Comparison of ENCODE assay signal across 39 cellular contexts in the genomic region with DNA sequence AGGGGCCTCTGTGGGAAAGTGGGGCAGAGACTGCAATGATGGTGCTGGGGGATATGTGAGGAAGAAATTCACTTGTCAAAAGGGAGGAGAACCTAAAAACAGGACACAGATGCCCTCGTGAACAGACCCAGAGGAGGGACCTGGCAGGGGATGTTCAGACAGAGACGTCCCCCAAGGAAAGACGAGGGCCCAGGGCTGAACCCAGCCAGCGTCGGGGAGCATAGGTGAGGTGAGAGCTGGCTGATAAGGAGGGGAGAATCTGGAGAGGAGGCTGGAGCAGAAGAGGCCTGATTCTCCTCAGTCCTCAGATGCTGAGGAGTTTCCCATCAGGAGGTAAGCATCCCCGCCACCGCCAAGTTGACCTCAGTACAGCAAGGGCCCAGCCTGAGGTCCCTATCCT. TPM values are rescaled to one million over a fixed set of nuclear protein-coding genes. Genes with fewer than 3 reads are reported as not detected.
"Had no signal": no experiment of that assay in that cellular context is flagged by ENCODE, and none has a peak within 500 bp of the region (broad histone marks: within the 10 kb centered on the region; RNA-seq: fewer than 3 reads in every experiment).

No MANE protein-coding gene starts in this region.

- H3K9ac ChIP-seq: KMS-11, SK-N-SH had no signal

- H3K4me3 Mint-ChIP-seq: activated CD4-positive, alpha-beta T cell treated with anti-CD3 and anti-CD28 coated beads for 36 hours; activated CD4-positive, alpha-beta T cell treated with anti-CD3 and anti-CD28 coated beads, Interleukin-2, amount 10 ng/mL, durations not matched to agents 7 days and 5 days; activated CD8-positive, alpha-beta T cell treated with anti-CD3 and anti-CD28 coated beads, Interleukin-2, amount 10 ng/mL, durations not matched to agents 7 days and 5 days; activated naive CD4-positive, alpha-beta T cell treated with anti-CD3 and anti-CD28 coated beads, Interleukin-2, amount 10 ng/mL, durations not matched to agents 7 days and 5 days; activated naive CD8-positive, alpha-beta T cell; activated naive CD8-positive, alpha-beta T cell treated with anti-CD3 and anti-CD28 coated beads, Interleukin-2, amount 50 U/mL, for 24 hours; activated T-cell treated with anti-CD3 and anti-CD28 coated beads, Interleukin-2, amount 50 U/mL, for 4 hours; activated T-helper 1 cell treated with anti-CD3 and anti-CD28 coated beads, Interleukin-12 subunit alpha, Interleukin-12 subunit beta, Interleukin-2, Interleukin-4 antibody, amounts not matched to agents 30 ng/mL and 10 ng/mL and 1 ng/mL, durations not matched to agents 14 hours and 24 hours and 36 hours; brain; T-helper 1 cell treated with Interleukin-12 subunit alpha and Interleukin-12 subunit beta and Interleukin-4 antibody, amounts not matched to agents 30 μg/mL and 1 μg/mL, for 36 hours; T-helper 2 cell treated with Interferon-gamma antibody and Interleukin-4, amounts not matched to agents 5 μg/mL and 100 μg/mL, for 36 hours had no signal

- H3K4me2 ChIP-seq: KMS-11, SK-N-SH had no signal

- H3K9me3 ChIP-seq: SJSA1, SK-N-SH had no signal

- H3K27ac ChIP-seq: KMS-11, SJSA1 had no signal

- H3K4me1 Mint-ChIP-seq: activated CD4-positive, alpha-beta T cell treated with anti-CD3 and anti-CD28 coated beads for 36 hours; activated naive CD8-positive, alpha-beta T cell treated with anti-CD3 and anti-CD28 coated beads, Interleukin-2, amount 50 U/mL, for 24 hours; brain had no signal

- DNase-seq: activated CD4-positive, alpha-beta T cell treated with anti-CD3 and anti-CD28 coated beads for 36 hours; activated CD4-positive, alpha-beta T cell treated with anti-CD3 and anti-CD28 coated beads, Interleukin-2, amount 10 ng/mL, durations not matched to agents 7 days and 5 days; activated CD4-positive, alpha-beta T cell treated with anti-CD3 and anti-CD28 coated beads, Interleukin-2, amount 50 U/mL, for 48 hours; activated CD8-positive, alpha-beta memory T cell treated with anti-CD3 and anti-CD28 coated beads, Interleukin-2, amount 50 U/mL, for 4 hours; activated CD8-positive, alpha-beta T cell treated with anti-CD3 and anti-CD28 coated beads, Interleukin-2, amount 10 ng/mL, durations not matched to agents 7 days and 5 days; activated effector memory CD4-positive, alpha-beta T cell treated with Interleukin-2 at 50 U/mL for 16 hours; activated naive CD4-positive, alpha-beta T cell treated with anti-CD3 and anti-CD28 coated beads, Interleukin-2, amount 10 ng/mL, durations not matched to agents 7 days and 5 days; activated naive CD8-positive, alpha-beta T cell treated with anti-CD3 and anti-CD28 coated beads, Interleukin-2, amount 50 U/mL, for 24 hours; activated T-cell treated with anti-CD3 and anti-CD28 coated beads for 4 hours; activated T-cell treated with anti-CD3 and anti-CD28 coated beads, Interleukin-2, amount 50 U/mL, for 4 hours; anterior cingulate cortex; central memory CD4-positive, alpha-beta T cell; NCI-H1092 treated with DMSO at 0.1 percent for 48 hours; NCI-H1417; NCI-H146; NCI-H187; NCI-H2029 treated with DMSO at 0.1 percent for 48 hours; NCI-H2107; NCI-H2171; NCI-H510A; NCI-H526; NCI-H748 treated with DMSO at 0.1 percent for 48 hours; NK-92 treated with Interleukin-12 subunit alpha and Interleukin-12 subunit beta, amount 100 ng/mL, for 24 hours; OCI-M1; SHP77 treated with DMSO at 0.1 percent for 48 hours; SK-N-SH had no signal

- H3K36me3 Mint-ChIP-seq: activated naive CD4-positive, alpha-beta T cell treated with anti-CD3 and anti-CD28 coated beads, Interleukin-2, amount 10 ng/mL, durations not matched to agents 7 days and 5 days; activated naive CD8-positive, alpha-beta T cell; brain had no signal

- H3K4me3 ChIP-seq: SJSA1 had no signal

- H3K9me3 Mint-ChIP-seq: activated CD4-positive, alpha-beta T cell treated with anti-CD3 and anti-CD28 coated beads, Interleukin-2, amount 10 ng/mL, durations not matched to agents 7 days and 5 days; activated naive CD4-positive, alpha-beta T cell treated with anti-CD3 and anti-CD28 coated beads, Interleukin-2, amount 10 ng/mL, durations not matched to agents 7 days and 5 days; activated naive CD8-positive, alpha-beta T cell treated with anti-CD3 and anti-CD28 coated beads, Interleukin-2, amount 50 U/mL, for 24 hours; activated T-cell treated with anti-CD3 and anti-CD28 coated beads, Interleukin-2, amount 50 U/mL, for 4 hours; activated T-helper 1 cell treated with anti-CD3 and anti-CD28 coated beads, Interleukin-12 subunit alpha, Interleukin-12 subunit beta, Interleukin-2, Interleukin-4 antibody, amounts not matched to agents 30 ng/mL and 10 ng/mL and 1 ng/mL, durations not matched to agents 14 hours and 24 hours and 36 hours; T-helper 1 cell treated with Interleukin-12 subunit alpha and Interleukin-12 subunit beta and Interleukin-4 antibody, amounts not matched to agents 30 μg/mL and 1 μg/mL, for 36 hours; T-helper 2 cell treated with Interferon-gamma antibody and Interleukin-4, amounts not matched to agents 5 μg/mL and 100 μg/mL, for 36 hours had no signal

- H3K4me1 ChIP-seq: SJSA1 had no signal

- H3K27me3 ChIP-seq: SJSA1 had no signal

- ATAC-seq: activated CD4-positive, alpha-beta T cell treated with anti-CD3 and anti-CD28 coated beads for 36 hours; activated CD4-positive, CD25-positive, alpha-beta regulatory T cell treated with anti-CD3 and anti-CD28 coated beads, Interleukin-2, amount 50 U/mL, for 24 hours; activated CD8-positive, alpha-beta T cell treated with anti-CD3 and anti-CD28 coated beads, Interleukin-2, amount 10 ng/mL, durations not matched to agents 7 days and 5 days; activated naive CD8-positive, alpha-beta T cell treated with anti-CD3 and anti-CD28 coated beads, Interleukin-2, amount 50 U/mL, for 24 hours; activated T-cell treated with anti-CD3 and anti-CD28 coated beads, Interleukin-2, amount 50 U/mL, for 4 hours had no signal

- FAIRE-seq: bronchial epithelial cell, TTC549 had no signal

- H3K36me3 ChIP-seq: SJSA1 had no signal

- H3K9me2 ChIP-seq: SK-N-SH had no signal

- H3K27ac Mint-ChIP-seq: activated CD4-positive, alpha-beta T cell treated with anti-CD3 and anti-CD28 coated beads for 36 hours; activated CD4-positive, alpha-beta T cell treated with anti-CD3 and anti-CD28 coated beads, Interleukin-2, amount 10 ng/mL, durations not matched to agents 7 days and 5 days; activated CD8-positive, alpha-beta T cell treated with anti-CD3 and anti-CD28 coated beads, Interleukin-2, amount 10 ng/mL, durations not matched to agents 7 days and 5 days; activated naive CD4-positive, alpha-beta T cell treated with anti-CD3 and anti-CD28 coated beads, Interleukin-2, amount 10 ng/mL, durations not matched to agents 7 days and 5 days; activated naive CD8-positive, alpha-beta T cell; activated naive CD8-positive, alpha-beta T cell treated with anti-CD3 and anti-CD28 coated beads, Interleukin-2, amount 50 U/mL, for 24 hours; activated T-helper 1 cell treated with anti-CD3 and anti-CD28 coated beads, Interleukin-12 subunit alpha, Interleukin-12 subunit beta, Interleukin-2, Interleukin-4 antibody, amounts not matched to agents 30 ng/mL and 10 ng/mL and 1 ng/mL, durations not matched to agents 14 hours and 24 hours and 36 hours; brain; T-helper 1 cell treated with Interleukin-12 subunit alpha and Interleukin-12 subunit beta and Interleukin-4 antibody, amounts not matched to agents 30 μg/mL and 1 μg/mL, for 36 hours; T-helper 2 cell treated with Interferon-gamma antibody and Interleukin-4, amounts not matched to agents 5 μg/mL and 100 μg/mL, for 36 hours had no signal

RNA-seq across cellular contexts. Expression of a gene that starts 31.4 kb away (rescaled TPM):
- total RNA-seq: activated CD4-positive, alpha-beta T cell treated with anti-CD3 and anti-CD28 coated beads for 36 hours; activated CD4-positive, alpha-beta T cell treated with anti-CD3 and anti-CD28 coated beads, Interleukin-2, amount 10 ng/mL, durations not matched to agents 7 days and 5 days; activated CD8-positive, alpha-beta T cell treated with anti-CD3 and anti-CD28 coated beads, Interleukin-2, amount 10 ng/mL, durations not matched to agents 7 days and 5 days; activated T-helper 1 cell treated with anti-CD3 and anti-CD28 coated beads, Interleukin-12 subunit alpha, Interleukin-12 subunit beta, Interleukin-2, Interleukin-4 antibody, amounts not matched to agents 30 ng/mL and 10 ng/mL and 1 ng/mL, durations not matched to agents 14 hours and 24 hours and 36 hours; bronchial epithelial cell; cerebellum; LHCN-M2; RPMI7951; SJSA1 had no signal
- polyA plus RNA-seq: SK-N-SH had no signal
